ENCODE assay signal across 9 cellular contexts in genomic region chr16:88834670-88835069, GRCh38. TPM values are rescaled to one million over a fixed set of nuclear protein-coding genes. Genes with fewer than 3 reads are reported as not detected.
"Had no signal": no experiment of that assay in that cellular context is flagged by ENCODE, and none has a peak within 500 bp of the region (broad histone marks: within the 10 kb centered on the region; RNA-seq: fewer than 3 reads in every experiment).

No MANE protein-coding gene starts in this region.

- ATAC-seq: GM12878 had no signal

- H3K4me3 ChIP-seq: GM12878 had no signal

- FAIRE-seq: G401.6, GM12878, GM12891, GM12892, GM18507, GM19239 had no signal

- DNase-seq: GDM1, GF-D8 had no signal

RNA-seq across cellular contexts. Expression of gene PABPN1L, which starts 31.8 kb away (rescaled TPM):
- total RNA-seq: G401, GM12878 had no signal
- polyA plus RNA-seq: GM12878 had no signal
